In the genomic region with DNA sequence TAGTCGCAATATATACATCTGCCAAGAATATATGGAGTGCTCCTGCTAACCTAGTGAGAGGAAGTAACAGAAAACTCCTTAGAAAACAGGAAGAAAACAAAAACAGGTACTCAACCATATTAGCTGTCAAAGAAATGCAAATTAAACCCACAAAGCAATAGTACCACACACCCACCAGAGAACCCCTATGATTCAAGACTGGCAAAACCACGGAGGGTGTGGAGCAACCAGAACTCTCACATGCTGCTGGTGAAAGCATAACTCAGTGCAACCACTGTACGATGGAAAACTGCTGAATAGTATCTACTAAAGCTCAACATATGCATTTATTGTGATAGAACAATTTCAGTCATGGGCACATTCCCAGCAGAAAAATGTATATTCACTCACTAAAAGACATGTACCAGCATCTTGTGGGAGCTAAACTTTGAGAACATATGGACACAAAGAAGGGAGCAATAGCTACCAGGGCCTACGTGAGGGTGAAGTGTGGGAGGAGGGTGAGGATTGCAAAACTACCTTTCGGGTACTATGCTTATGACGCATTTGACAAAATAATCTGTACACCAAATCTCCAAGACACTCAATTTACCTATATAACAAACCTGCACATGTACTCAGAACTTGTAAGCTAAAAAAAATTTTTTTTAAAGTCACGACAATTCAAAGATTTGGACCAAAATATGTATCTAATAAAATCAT, we compare ENCODE assay signal across 1 cellular context.
A peak's percentile ranks its signal among the peaks of the same experiment; 100 is the strongest.
TF ChIP-seq lines count a peak whose summit lies in the region.

No MANE protein-coding gene starts in this region.

TF ChIP-seq in GM12878, 131 proteins besides CTCF, POLR2A, EP300 and RAD21 (continued from another document):
- no peak for TF ChIP-seq SKIL (IDR thresholded peaks at IDR 0.05; ENCODE audit: low read depth, poor library complexity, severe bottlenecking)
- TF ChIP-seq POU2F2 (IDR thresholded peaks at IDR 0.05; ENCODE audit: borderline replicate concordance, low read depth, low read length), result peak; percentile 64; the same call in 1 of the 3 replicates
- peak; percentile 36 to 43; a peak in 2 of 4 replicates for TF ChIP-seq IKZF2 (IDR thresholded peaks at IDR 0.05)
TF ChIP-seq in GM12878: peak in this region for 4.
